In genomic region chr9:2355594-2355993, GRCh38 we compare ENCODE assay signal across 1 cellular context.
A peak's percentile ranks its signal among the peaks of the same experiment; 100 is the strongest.
TF ChIP-seq lines count a peak whose summit lies in the region.

No MANE protein-coding gene starts in this region.

TF ChIP-seq in H1, 55 proteins besides CTCF, POLR2A, EP300 and RAD21 (continued from another document):
- TF ChIP-seq CHD7 (IDR thresholded peaks at IDR 0.05; ENCODE audit: insufficient replicate concordance, low read length): no peak
- no peak for TF ChIP-seq USF2 (IDR thresholded peaks at IDR 0.05; ENCODE audit: low read length)
- no peak for TF ChIP-seq GTF2F1 (IDR thresholded peaks at IDR 0.05; ENCODE audit: borderline replicate concordance, low read depth, low read length)
- no peak for TF ChIP-seq RFX5 (IDR thresholded peaks at IDR 0.05; ENCODE audit: borderline replicate concordance, low read depth, low read length)
- TF ChIP-seq, protein P1, sequence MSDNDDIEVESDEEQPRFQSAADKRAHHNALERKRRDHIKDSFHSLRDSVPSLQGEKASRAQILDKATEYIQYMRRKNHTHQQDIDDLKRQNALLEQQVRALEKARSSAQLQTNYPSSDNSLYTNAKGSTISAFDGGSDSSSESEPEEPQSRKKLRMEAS (IDR thresholded peaks at IDR 0.05): 0 out of 2 replicates have a peak, but pooled peaks have one; percentile 19
